In the genomic region with DNA sequence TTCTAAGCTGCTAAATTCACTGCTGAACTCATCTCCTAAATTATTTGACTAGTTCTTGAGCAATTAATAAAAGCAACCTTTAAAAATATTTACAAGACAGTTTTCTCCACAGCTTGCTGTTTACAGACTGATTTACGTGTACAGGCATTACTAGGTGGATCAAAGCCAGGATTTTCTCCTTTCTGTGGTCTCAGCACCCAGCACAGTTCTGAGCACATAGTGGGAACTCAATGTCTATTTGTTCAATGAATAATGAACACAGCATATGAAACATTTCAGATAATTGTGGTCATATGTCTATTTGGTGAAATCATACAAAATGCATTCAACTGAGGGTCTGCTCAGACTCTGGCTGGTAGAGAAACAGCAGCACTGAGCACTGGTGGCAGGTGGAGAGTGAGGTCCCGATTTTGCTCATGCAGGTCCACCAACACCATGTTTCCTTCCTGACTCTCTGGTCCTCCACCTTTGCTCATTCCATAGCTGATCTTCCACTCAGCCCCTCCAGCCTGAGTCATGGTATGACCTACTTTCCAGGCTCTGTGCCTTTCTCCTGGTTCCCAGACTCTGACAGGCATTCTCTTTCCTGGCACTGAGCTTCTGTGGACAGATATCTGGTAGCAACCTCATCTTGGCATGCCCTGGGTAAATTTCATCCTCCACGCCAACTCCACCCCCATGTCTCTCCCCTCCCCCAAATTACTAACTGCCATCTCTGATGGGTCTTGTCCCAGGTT, we compare ENCODE assay signal across 17 cellular contexts.
DNase-seq lines count a peak whose midpoint lies in the region; ATAC-seq and TF ChIP-seq lines count a peak whose summit lies in the region.
"Had no signal": no experiment of that assay in that cellular context is flagged by ENCODE, and none has a peak within 500 bp of the region (broad histone marks: within the 10 kb centered on the region; RNA-seq: fewer than 3 reads in every experiment).

No MANE protein-coding gene starts in this region.

- TF ChIP-seq POLR2A in prostate gland (IDR thresholded peaks at IDR 0.05) = no peak

- H3K36me3 ChIP-seq in psoas muscle (ENCODE audit: insufficient read depth in 1 of 2, low read depth in 1 of 2) (no peaks in the 10 kb centered on the region), prostate gland (no peaks in the 10 kb centered on the region)
- H3K36me3 ChIP-seq: left lung had no signal

- H3K9me3 ChIP-seq in psoas muscle = no peaks in the 10 kb centered on the region
- H3K9me3 ChIP-seq in prostate gland = no peaks in the 10 kb centered on the region
- H3K9me3 ChIP-seq: left lung had no signal

- TF ChIP-seq CTCF in epithelial cell of esophagus (IDR thresholded peaks at IDR 0.05; ENCODE audit: insufficient read depth, low read depth, low read length, missing control alignments) (no peak), psoas muscle (IDR thresholded peaks at IDR 0.05) (no peak), prostate gland (IDR thresholded peaks at IDR 0.05) (no peak)

- no peak overlapping the region for H3K4me3 ChIP-seq in epithelial cell of esophagus (ENCODE audit: low read length)
- H3K4me3 ChIP-seq in psoas muscle = no peak overlapping the region
- no peak overlapping the region for H3K4me3 ChIP-seq in prostate gland
- H3K4me3 ChIP-seq: GM23338, left lung had no signal

- H3K9me3 Mint-ChIP-seq in stimulated activated memory B cell treated with anti-CD40 and anti-IgM and Interleukin-4, amounts not matched to agents 10 μg/mL and 1 μg/mL and 100 μg/mL, for 72 hours = no peaks in the 10 kb centered on the region
- H3K9me3 Mint-ChIP-seq: activated naive CD8-positive, alpha-beta T cell treated with anti-CD3 and anti-CD28 coated beads, Interleukin-2, amount 10 ng/mL, durations not matched to agents 7 days and 5 days; GM23338 had no signal

- H3K4me1 Mint-ChIP-seq in stimulated activated memory B cell treated with anti-CD40 and anti-IgM and Interleukin-4, amounts not matched to agents 10 μg/mL and 1 μg/mL and 100 μg/mL, for 72 hours = no peaks in the 10 kb centered on the region
- H3K4me1 Mint-ChIP-seq: activated naive CD8-positive, alpha-beta T cell treated with anti-CD3 and anti-CD28 coated beads, Interleukin-2, amount 10 ng/mL, durations not matched to agents 7 days and 5 days had no signal

- no peak overlapping the region for H3K4me3 Mint-ChIP-seq in stimulated activated memory B cell treated with anti-CD40 and anti-IgM and Interleukin-4, amounts not matched to agents 10 μg/mL and 1 μg/mL and 100 μg/mL, for 72 hours
- H3K4me3 Mint-ChIP-seq: activated CD8-positive, alpha-beta T cell treated with anti-CD3 and anti-CD28 coated beads for 36 hours; activated naive CD8-positive, alpha-beta T cell treated with anti-CD3 and anti-CD28 coated beads, Interleukin-2, amount 10 ng/mL, durations not matched to agents 7 days and 5 days; activated T-cell treated with anti-CD3 and anti-CD28 coated beads, Interleukin-2, amount 50 U/mL, for 72 hours; GM23338 had no signal

- WGBS in psoas muscle, 3 donors = 41 to 73% (median 42%) methylated on average over 3 of the region's 3 CpGs
- WGBS in prostate gland = 69% methylated on average over 3 of the region's 3 CpGs

- H3K27me3 ChIP-seq in psoas muscle (ENCODE audit: insufficient read depth in 3 of 3, low read length in 2 of 3) (no peaks in the 10 kb centered on the region), prostate gland (replicated peaks; ENCODE audit: insufficient read depth) (no peaks in the 10 kb centered on the region)
- H3K27me3 ChIP-seq: left lung had no signal

- H3K27ac Mint-ChIP-seq in stimulated activated memory B cell treated with anti-CD40 and anti-IgM and Interleukin-4, amounts not matched to agents 10 μg/mL and 1 μg/mL and 100 μg/mL, for 72 hours = no peak overlapping the region
- H3K27ac Mint-ChIP-seq: activated CD8-positive, alpha-beta T cell treated with anti-CD3 and anti-CD28 coated beads for 36 hours; activated naive CD8-positive, alpha-beta T cell treated with anti-CD3 and anti-CD28 coated beads, Interleukin-2, amount 10 ng/mL, durations not matched to agents 7 days and 5 days; activated T-cell treated with anti-CD3 and anti-CD28 coated beads, Interleukin-2, amount 50 U/mL, for 72 hours; GM23338 had no signal

- intact Hi-C loops in psoas muscle (cut with DNase I) (no loop called here), prostate gland (cut with DNase I) (no loop called here)

- H3K4me1 ChIP-seq in psoas muscle = no peaks in the 10 kb centered on the region
- no peaks in the 10 kb centered on the region for H3K4me1 ChIP-seq in prostate gland (replicated peaks)

- no peaks in the 10 kb centered on the region for H3K36me3 Mint-ChIP-seq in stimulated activated memory B cell treated with anti-CD40 and anti-IgM and Interleukin-4, amounts not matched to agents 10 μg/mL and 1 μg/mL and 100 μg/mL, for 72 hours
- H3K36me3 Mint-ChIP-seq: activated naive CD8-positive, alpha-beta T cell treated with anti-CD3 and anti-CD28 coated beads, Interleukin-2, amount 10 ng/mL, durations not matched to agents 7 days and 5 days had no signal

- H3K27ac ChIP-seq in psoas muscle = no peak overlapping the region
- no peak overlapping the region for H3K27ac ChIP-seq in prostate gland
- H3K27ac ChIP-seq: KMS-11, left lung had no signal

- ATAC-seq in psoas muscle (peak; percentile 35 to 88 (median 84)), HG02884 (IDR thresholded peaks at IDR 0.05; ENCODE audit: unreplicated experiment) (no peak), HG03442 (IDR thresholded peaks at IDR 0.05; ENCODE audit: unreplicated experiment) (no peak)
- no peak for ATAC-seq in stimulated activated memory B cell treated with anti-CD40 and anti-IgM and Interleukin-4, amounts not matched to agents 10 μg/mL and 1 μg/mL and 100 μg/mL, for 72 hours
- ATAC-seq: activated CD8-positive, alpha-beta T cell treated with anti-CD3 and anti-CD28 coated beads for 36 hours; activated T-cell treated with anti-CD3 and anti-CD28 coated beads, Interleukin-2, amount 50 U/mL, for 72 hours; GM23338; left lung had no signal

- H3K27me3 Mint-ChIP-seq in stimulated activated memory B cell treated with anti-CD40 and anti-IgM and Interleukin-4, amounts not matched to agents 10 μg/mL and 1 μg/mL and 100 μg/mL, for 72 hours = peaks cover 11% of the 10 kb centered on the region
- H3K27me3 Mint-ChIP-seq: activated naive CD8-positive, alpha-beta T cell treated with anti-CD3 and anti-CD28 coated beads, Interleukin-2, amount 10 ng/mL, durations not matched to agents 7 days and 5 days had no signal

- DNase-seq in EL (peak; percentile 59), M059J (ENCODE audit: low read depth) (peak; percentile 91), epithelial cell of esophagus (ENCODE audit: low read depth) (peak; percentile 43), psoas muscle (no peak), prostate gland (ENCODE audit: low spot score) (no peak)
- DNase-seq: activated CD8-positive, alpha-beta T cell treated with anti-CD3 and anti-CD28 coated beads for 36 hours; activated naive CD8-positive, alpha-beta T cell treated with anti-CD3 and anti-CD28 coated beads, Interleukin-2, amount 10 ng/mL, durations not matched to agents 7 days and 5 days; activated T-cell treated with anti-CD3 and anti-CD28 coated beads, Interleukin-2, amount 50 U/mL, for 72 hours; effector CD8-positive, alpha-beta T cell; left lung; NCI-H1417; stimulated activated CD4-positive, alpha-beta T cell treated with anti-CD3 and anti-CD28 coated beads, Interleukin-2, amount 100 ng/mL, for 48 hours had no signal

Comparison
In these comparisons a context has a peak if more than half of its experiments do, and no peak if none do; other contexts are left out.
1. DNase-seq: peak in EL (single experiment), M059J (single experiment) and epithelial cell of esophagus (single experiment); none in psoas muscle (0 of 2) and prostate gland (single experiment).
2. ATAC-seq: peak in psoas muscle (4 of 4); none in stimulated activated memory B cell treated with anti-CD40 and anti-IgM and Interleukin-4, amounts not matched to agents 10 μg/mL and 1 μg/mL and 100 μg/mL, for 72 hours (single experiment), HG02884 (single experiment) and HG03442 (single experiment).